Comparison of ENCODE assay signal across 36 cellular contexts in genomic region chr9:73089304-73089985, GRCh38.
"Had no signal": no experiment of that assay in that cellular context is flagged by ENCODE, and none has a peak within 500 bp of the region (broad histone marks: within the 10 kb centered on the region; RNA-seq: fewer than 3 reads in every experiment).

No MANE protein-coding gene starts in this region.

- H3K9me3 ChIP-seq: adrenal gland, body of pancreas, colonic mucosa, psoas muscle, sigmoid colon, suprapubic skin, tibial artery, upper lobe of right lung had no signal

- H3K27me3 Mint-ChIP-seq: stimulated activated memory B cell treated with anti-CD40 and anti-IgM and Interleukin-4, amounts not matched to agents 10 μg/mL and 1 μg/mL and 100 μg/mL, for 72 hours had no signal

- H3K4me1 Mint-ChIP-seq: naive B cell; stimulated activated memory B cell treated with anti-CD40 and anti-IgM and Interleukin-4, amounts not matched to agents 10 μg/mL and 1 μg/mL and 100 μg/mL, for 72 hours had no signal

- H3K27me3 ChIP-seq: adrenal gland, body of pancreas, cardiac muscle cell, colonic mucosa, pancreas, sigmoid colon, suprapubic skin, tibial artery, upper lobe of right lung had no signal

- H3K36me3 ChIP-seq: adrenal gland, cardiac muscle cell, colonic mucosa, pancreas, sigmoid colon, suprapubic skin, tibial artery, upper lobe of right lung had no signal

- H3K4me2 ChIP-seq: smooth muscle cell had no signal

- H3K27ac ChIP-seq: adrenal gland, body of pancreas, cardiac muscle cell, colonic mucosa, pancreas, psoas muscle, sigmoid colon, suprapubic skin, tibial artery, upper lobe of right lung, VCaP had no signal

- H3K36me3 Mint-ChIP-seq: activated naive CD8-positive, alpha-beta T cell treated with anti-CD3 and anti-CD28 coated beads for 36 hours; naive B cell; stimulated activated memory B cell treated with anti-CD40 and anti-IgM and Interleukin-4, amounts not matched to agents 10 μg/mL and 1 μg/mL and 100 μg/mL, for 72 hours had no signal

- ATAC-seq: activated CD4-positive, CD25-positive, alpha-beta regulatory T cell treated with anti-CD3 and anti-CD28 coated beads, Interleukin-2, amount 50 U/mL, for 24 hours; body of pancreas; left cardiac atrium; pancreas; psoas muscle; stimulated activated memory B cell treated with anti-CD40 and anti-IgM and Interleukin-4, amounts not matched to agents 10 μg/mL and 1 μg/mL and 100 μg/mL, for 72 hours; upper lobe of right lung had no signal

- H3K4me3 Mint-ChIP-seq: activated naive CD4-positive, alpha-beta T cell treated with anti-CD3 and anti-CD28 coated beads for 36 hours; activated naive CD8-positive, alpha-beta T cell treated with anti-CD3 and anti-CD28 coated beads for 36 hours; activated T-helper 1 cell treated with anti-CD3 and anti-CD28 coated beads, Interleukin-12 subunit alpha, Interleukin-12 subunit beta, Interleukin-2, Interleukin-4 antibody, amounts not matched to agents 30 ng/mL and 10 ng/mL and 1 ng/mL, durations not matched to agents 14 hours and 24 hours and 36 hours; naive B cell; stimulated activated memory B cell treated with anti-CD40 and anti-IgM and Interleukin-4, amounts not matched to agents 10 μg/mL and 1 μg/mL and 100 μg/mL, for 72 hours had no signal

- H3K9me3 Mint-ChIP-seq: activated naive CD4-positive, alpha-beta T cell treated with anti-CD3 and anti-CD28 coated beads for 36 hours; activated naive CD8-positive, alpha-beta T cell treated with anti-CD3 and anti-CD28 coated beads for 36 hours; activated T-helper 1 cell treated with anti-CD3 and anti-CD28 coated beads, Interleukin-12 subunit alpha, Interleukin-12 subunit beta, Interleukin-2, Interleukin-4 antibody, amounts not matched to agents 30 ng/mL and 10 ng/mL and 1 ng/mL, durations not matched to agents 14 hours and 24 hours and 36 hours; naive B cell; stimulated activated memory B cell treated with anti-CD40 and anti-IgM and Interleukin-4, amounts not matched to agents 10 μg/mL and 1 μg/mL and 100 μg/mL, for 72 hours had no signal

- H3K4me1 ChIP-seq: adrenal gland, body of pancreas, colonic mucosa, pancreas, suprapubic skin, upper lobe of right lung had no signal

- H3K4me3 ChIP-seq: adrenal gland, body of pancreas, cardiac muscle cell, colonic mucosa, pancreas, psoas muscle, sigmoid colon, smooth muscle cell, suprapubic skin, tibial artery, upper lobe of right lung had no signal

- FAIRE-seq: endometrium, keratinocyte, pancreas, TTC549 had no signal

- H3K27ac Mint-ChIP-seq: activated naive CD4-positive, alpha-beta T cell treated with anti-CD3 and anti-CD28 coated beads for 36 hours; activated naive CD8-positive, alpha-beta T cell treated with anti-CD3 and anti-CD28 coated beads for 36 hours; activated T-helper 1 cell treated with anti-CD3 and anti-CD28 coated beads, Interleukin-12 subunit alpha, Interleukin-12 subunit beta, Interleukin-2, Interleukin-4 antibody, amounts not matched to agents 30 ng/mL and 10 ng/mL and 1 ng/mL, durations not matched to agents 14 hours and 24 hours and 36 hours; naive B cell; stimulated activated memory B cell treated with anti-CD40 and anti-IgM and Interleukin-4, amounts not matched to agents 10 μg/mL and 1 μg/mL and 100 μg/mL, for 72 hours had no signal

- DNase-seq: activated CD4-positive, alpha-beta T cell treated with anti-CD3 and anti-CD28 coated beads for 48 hours; activated CD4-positive, alpha-beta T cell treated with anti-CD3 and anti-CD28 coated beads, Interleukin-2, amount 50 U/mL, for 48 hours; activated CD8-positive, alpha-beta memory T cell treated with anti-CD3 and anti-CD28 coated beads for 24 hours; activated effector memory CD4-positive, alpha-beta T cell treated with anti-CD3 and anti-CD28 coated beads, Interleukin-2, amount 50 U/mL, for 16 hours; activated naive CD4-positive, alpha-beta T cell treated with anti-CD3 and anti-CD28 coated beads for 36 hours; activated naive CD8-positive, alpha-beta T cell treated with anti-CD3 and anti-CD28 coated beads for 36 hours; adrenal gland; aorta; body of pancreas; cerebellar nuclear complex; colonic mucosa; effector CD8-positive, alpha-beta T cell; erythroblast; head of caudate nucleus; hippocampal formation; left cardiac atrium; mammary epithelial cell; naive B cell; pancreas; psoas muscle; sigmoid colon; stimulated activated CD4-positive, alpha-beta T cell treated with anti-CD3 and anti-CD28 coated beads, Interleukin-1b, Interleukin-23, amount 100 ng/mL, for 48 hours; stimulated activated CD4-positive, alpha-beta T cell treated with anti-CD3 and anti-CD28 coated beads, Interleukin-4, amount 100 ng/mL, for 4 hours; stimulated activated CD8-positive, alpha-beta memory T cell treated with anti-CD3 and anti-CD28 coated beads, Interleukin-4, amount 100 ng/mL, for 48 hours; tibial artery; upper lobe of right lung had no signal
